ENCODE assay signal across 15 cellular contexts in genomic region chr20:51360451-51361230, GRCh38.
DNase-seq lines count a peak whose midpoint lies in the region; ATAC-seq, FAIRE-seq and TF ChIP-seq lines count a peak whose summit lies in the region.
"Had no signal": no experiment of that assay in that cellular context is flagged by ENCODE, and none has a peak within 500 bp of the region (broad histone marks: within the 10 kb centered on the region; RNA-seq: fewer than 3 reads in every experiment).

No MANE protein-coding gene starts in this region.

- H3K4me3 ChIP-seq in A549 (no peak overlapping the region), brain microvascular endothelial cell (ENCODE audit: low read depth, low read length) (no peak overlapping the region), mesendoderm (ENCODE audit: low read length) (no peak overlapping the region)
- H3K4me3 ChIP-seq: ascending aorta, BLaER1, thyroid gland had no signal

- peaks cover 2% of the 10 kb centered on the region for H3K36me3 Mint-ChIP-seq in activated CD4-positive, alpha-beta T cell treated with anti-CD3 and anti-CD28 coated beads, Interleukin-2, amount 10 ng/mL, durations not matched to agents 7 days and 5 days (ENCODE audit: low read depth)

- peak; percentile 95 for ATAC-seq in A549
- ATAC-seq in HG02642 (IDR thresholded peaks at IDR 0.05; ENCODE audit: poor library complexity, unreplicated experiment), result no peak
- ATAC-seq: activated CD8-positive, alpha-beta memory T cell treated with anti-CD3 and anti-CD28 coated beads, Interleukin-2, amount 10 ng/mL, durations not matched to agents 7 days and 5 days; T-helper 17 cell had no signal

- H3K4me2 ChIP-seq in A549 (peak overlapping the region; percentile 56), mesendoderm (ENCODE audit: low read length) (no peak overlapping the region)
- H3K4me2 ChIP-seq: BLaER1 had no signal

- TF ChIP-seq EP300 in A549 (IDR thresholded peaks at IDR 0.05), result peak; percentile 74 to 90; a peak in 3 of 5 replicates

- H3K27me3 ChIP-seq in brain microvascular endothelial cell (replicated peaks) (no peaks in the 10 kb centered on the region), mesendoderm (ENCODE audit: insufficient read depth, low read length, poor library complexity) (no peaks in the 10 kb centered on the region)
- H3K27me3 ChIP-seq: ascending aorta, BLaER1, thyroid gland had no signal

- H3K9ac ChIP-seq in mesendoderm (ENCODE audit: low read length), result no peak overlapping the region
- H3K9ac ChIP-seq: BLaER1 had no signal

- H3K9me3 Mint-ChIP-seq in activated CD4-positive, alpha-beta T cell treated with anti-CD3 and anti-CD28 coated beads, Interleukin-2, amount 10 ng/mL, durations not matched to agents 7 days and 5 days, result peaks cover 11% of the 10 kb centered on the region

- DNase-seq in A549 (ENCODE audit: low read depth in 1 of 2, low spot score in 1 of 2) (peak; percentile 59 to 85), HT1080 (ENCODE audit: low read depth) (peak; percentile 100), brain microvascular endothelial cell (peak; percentile 99), kidney tubule cell (ENCODE audit: low spot score) (peak; percentile 99), mesendoderm (no peak), Ammon's horn (ENCODE audit: low spot score) (no peak)
- DNase-seq in activated CD4-positive, alpha-beta T cell treated with anti-CD3 and anti-CD28 coated beads, Interleukin-2, amount 10 ng/mL, durations not matched to agents 7 days and 5 days, result no peak
- DNase-seq: activated CD8-positive, alpha-beta memory T cell treated with anti-CD3 and anti-CD28 coated beads, Interleukin-2, amount 10 ng/mL, durations not matched to agents 7 days and 5 days; Kasumi-1; NCI-H524 treated with DMSO at 0.1 percent for 48 hours; T-helper 17 cell; thyroid gland had no signal

- no peak overlapping the region for H2AK5ac ChIP-seq in mesendoderm (ENCODE audit: low read length)

- H3K4ac ChIP-seq in mesendoderm (ENCODE audit: low read depth, low read length), result no peak overlapping the region

- no peak for FAIRE-seq in A549 (lab: Jason Lieb, UNC)

- peaks cover 22% of the 10 kb centered on the region for H3K9me3 ChIP-seq in A549
- H3K9me3 ChIP-seq: ascending aorta, thyroid gland had no signal

- no peak for TF ChIP-seq CTCF in A549 (IDR thresholded peaks at IDR 0.05)
- TF ChIP-seq CTCF in brain microvascular endothelial cell (IDR thresholded peaks at IDR 0.05; ENCODE audit: low read depth, low read length, missing control alignments), result no peak

- H3K23ac ChIP-seq in mesendoderm (ENCODE audit: low read length), result no peak overlapping the region

- no peaks in the 10 kb centered on the region for H3K79me2 ChIP-seq in mesendoderm (ENCODE audit: control insufficient read depth, insufficient read depth, low read length)

- no peak for TF ChIP-seq POLR2A in A549 (IDR thresholded peaks at IDR 0.05; ENCODE audit: low read length)

- CTCF ChIA-PET in A549 (lab: Yijun Ruan, JAX), result interaction anchor here (0.7 to 3.1 kb wide), 7 partner anchors 11 to 567 kb away, joined by 3 to 11 read pairs (median 3); no protein-coding TSS in a partner anchor
- CTCF ChIA-PET in activated CD4-positive, alpha-beta T cell treated with anti-CD3 and anti-CD28 coated beads, Interleukin-2, amount 10 ng/mL, durations not matched to agents 7 days and 5 days (lab: Charles Lee), result no interaction called here

- no peak overlapping the region for H2BK5ac ChIP-seq in mesendoderm (ENCODE audit: low read length)

- no peak for TF ChIP-seq RAD21 in A549 (conservative IDR thresholded peaks at IDR 0.05 in 1 of 2, IDR thresholded peaks at IDR 0.05 in 1 of 2)

- H3K4me1 ChIP-seq in A549 (peaks cover 29% of the 10 kb centered on the region), mesendoderm (ENCODE audit: control insufficient read depth, low read depth, low read length) (no peaks in the 10 kb centered on the region)
- H3K4me1 ChIP-seq: thyroid gland had no signal

- H3K79me1 ChIP-seq in mesendoderm (ENCODE audit: low read length), result no peaks in the 10 kb centered on the region

- no peak overlapping the region for H3K4me3 Mint-ChIP-seq in activated CD4-positive, alpha-beta T cell treated with anti-CD3 and anti-CD28 coated beads, Interleukin-2, amount 10 ng/mL, durations not matched to agents 7 days and 5 days
- H3K4me3 Mint-ChIP-seq: activated CD8-positive, alpha-beta memory T cell treated with anti-CD3 and anti-CD28 coated beads, Interleukin-2, amount 10 ng/mL, durations not matched to agents 7 days and 5 days; T-helper 17 cell had no signal

- no peaks in the 10 kb centered on the region for H3K4me1 Mint-ChIP-seq in activated CD4-positive, alpha-beta T cell treated with anti-CD3 and anti-CD28 coated beads, Interleukin-2, amount 10 ng/mL, durations not matched to agents 7 days and 5 days

- in situ Hi-C loops in brain microvascular endothelial cell (cut with HindIII; ENCODE audit: low pct_ligation_motif_present, low sequenced_read_pairs), result no loop called here

- 27% methylated on average over 13 of the region's 13 CpGs for WGBS in A549 (ENCODE audit: missing lambda C conversion rate)
- WGBS in mesendoderm (ENCODE audit: extremely low coverage, insufficient coverage, low lambda C conversion rate), result no CpG with 5 or more reads among the region's 13 CpGs

- H3K36me3 ChIP-seq in brain microvascular endothelial cell (replicated peaks) (no peaks in the 10 kb centered on the region), mesendoderm (ENCODE audit: control insufficient read depth, insufficient read depth, low read length) (no peaks in the 10 kb centered on the region)
- H3K36me3 ChIP-seq: ascending aorta, BLaER1, thyroid gland had no signal

- H4K8ac ChIP-seq in mesendoderm (ENCODE audit: low read depth, low read length), result no peak overlapping the region

- H3K56ac ChIP-seq in mesendoderm (ENCODE audit: low read length), result no peak overlapping the region

- H3K18ac ChIP-seq in mesendoderm (ENCODE audit: low read length), result no peak overlapping the region

- H4K5ac ChIP-seq in mesendoderm (ENCODE audit: low read length), result no peak overlapping the region

- H3K27ac ChIP-seq in A549 (peak overlapping the region; percentile 80 to 89), brain microvascular endothelial cell (peak overlapping the region; percentile 100), mesendoderm (ENCODE audit: low read depth, low read length) (no peak overlapping the region)
- H3K27ac ChIP-seq: BLaER1, thyroid gland had no signal

- POLR2A ChIA-PET in A549 (lab: Yijun Ruan, JAX), result interaction anchor here (0.6 to 1.5 kb wide), 2 partner anchors 25 to 430 kb away, joined by 4 to 6 read pairs; no protein-coding TSS in a partner anchor
- POLR2A ChIA-PET in activated CD4-positive, alpha-beta T cell treated with anti-CD3 and anti-CD28 coated beads, Interleukin-2, amount 10 ng/mL, durations not matched to agents 7 days and 5 days (lab: Charles Lee), result no interaction called here

- H2BK15ac ChIP-seq in mesendoderm (replicated peaks; ENCODE audit: low read depth), result no peak overlapping the region

- peaks cover 4% of the 10 kb centered on the region for H3K27me3 Mint-ChIP-seq in activated CD4-positive, alpha-beta T cell treated with anti-CD3 and anti-CD28 coated beads, Interleukin-2, amount 10 ng/mL, durations not matched to agents 7 days and 5 days

- no peak overlapping the region for H2BK120ac ChIP-seq in mesendoderm (ENCODE audit: low read depth, low read length)

- no peak overlapping the region for H3K27ac Mint-ChIP-seq in activated CD4-positive, alpha-beta T cell treated with anti-CD3 and anti-CD28 coated beads, Interleukin-2, amount 10 ng/mL, durations not matched to agents 7 days and 5 days
- H3K27ac Mint-ChIP-seq: activated CD8-positive, alpha-beta memory T cell treated with anti-CD3 and anti-CD28 coated beads, Interleukin-2, amount 10 ng/mL, durations not matched to agents 7 days and 5 days; T-helper 17 cell had no signal

TF ChIP-seq in A549, 52 proteins besides CTCF, POLR2A, EP300 and RAD21 (continues in another document):
- TF ChIP-seq ZSCAN20 (CRISPR knock-in tag; IDR thresholded peaks at IDR 0.05) (no peak), REST (IDR thresholded peaks at IDR 0.05) (no peak), ATOH8 (CRISPR knock-in tag; IDR thresholded peaks at IDR 0.05; ENCODE audit: low read depth) (peak; percentile 43; the same call in 1 of the 2 replicates), EHMT2 (IDR thresholded peaks at IDR 0.05; ENCODE audit: low read depth) (no peak), RFX5 (IDR thresholded peaks at IDR 0.05) (no peak), CEBPB (IDR thresholded peaks at IDR 0.05) (peak in 1 of 2 experiments; percentile 59; a peak in 1 of 4 replicates), ZFP36 (IDR thresholded peaks at IDR 0.05; ENCODE audit: borderline replicate concordance, partially characterized antibody) (no peak), NFE2L2 (conservative IDR thresholded peaks at IDR 0.05; ENCODE audit: low read length) (no peak)

Comparison
In these comparisons a context has a peak if more than half of its experiments do, and no peak if none do; other contexts are left out.
1. DNase-seq: peak in A549 (2 of 2), HT1080 (single experiment), brain microvascular endothelial cell (single experiment) and kidney tubule cell (single experiment); none in activated CD4-positive, alpha-beta T cell treated with anti-CD3 and anti-CD28 coated beads, Interleukin-2, amount 10 ng/mL, durations not matched to agents 7 days and 5 days (single experiment), mesendoderm (single experiment) and Ammon's horn (single experiment).